ENCODE assay signal across 1 cellular context in the genomic region with DNA sequence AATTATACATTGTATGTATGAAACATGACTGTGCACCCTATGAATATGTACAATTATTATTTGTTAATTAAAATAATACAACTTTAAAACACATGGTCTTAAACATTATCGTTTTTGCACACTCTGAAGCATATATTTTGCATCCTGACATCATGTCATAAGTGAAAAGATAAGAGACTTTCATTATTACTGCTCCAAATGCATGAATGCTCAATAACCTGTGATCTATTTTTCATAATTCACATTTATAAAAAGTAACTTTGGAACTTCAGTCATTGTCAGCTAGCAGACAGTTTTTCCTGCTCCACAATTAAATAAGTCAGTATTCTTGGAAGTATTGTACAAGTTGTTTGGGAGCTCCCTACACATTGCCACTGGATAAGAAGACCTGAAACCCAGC.
TF ChIP-seq lines count a peak whose summit lies in the region.

No MANE protein-coding gene starts in this region.

TF ChIP-seq in HCT116, 20 proteins besides CTCF, POLR2A, EP300 and RAD21:
- TF ChIP-seq JUND (IDR thresholded peaks at IDR 0.05) (no peak), SP1 (IDR thresholded peaks at IDR 0.05; ENCODE audit: low read depth) (no peak)
